In genomic region chr4:35982318-35982717, GRCh38 we compare ENCODE assay signal across 24 cellular contexts.
DNase-seq lines count a peak whose midpoint lies in the region; ATAC-seq and TF ChIP-seq lines count a peak whose summit lies in the region.
"Had no signal": no experiment of that assay in that cellular context is flagged by ENCODE, and none has a peak within 500 bp of the region (broad histone marks: within the 10 kb centered on the region; RNA-seq: fewer than 3 reads in every experiment).

No MANE protein-coding gene starts in this region.

- ATAC-seq in stimulated activated naive B cell treated with anti-CD40 and anti-IgM and Interleukin-4, amounts not matched to agents 10 μg/mL and 1 μg/mL and 100 μg/mL, for 72 hours (replicated peaks): peak; percentile 57 to 65
- ATAC-seq in HG03159 (IDR thresholded peaks at IDR 0.05; ENCODE audit: unreplicated experiment): no peak
- ATAC-seq: A549, GM23338, HCT116 had no signal

- no peaks in the 10 kb centered on the region for H3K36me3 ChIP-seq in MM.1S (replicated peaks; ENCODE audit: insufficient read depth, low read length)
- H3K36me3 ChIP-seq: BE2C; BLaER1 treated with 17β-estradiol and CSF1 and Interleukin-3, amounts not matched to agents 10 nM and 100 nM had no signal

- no peak overlapping the region for H3K27ac Mint-ChIP-seq in stimulated activated naive B cell treated with anti-CD40 and anti-IgM and Interleukin-4, amounts not matched to agents 10 μg/mL and 1 μg/mL and 100 μg/mL, for 72 hours
- H3K27ac Mint-ChIP-seq: CD14-positive monocyte; CD4-positive, alpha-beta T cell; CD8-positive, alpha-beta memory T cell; GM23338 had no signal

- no peaks in the 10 kb centered on the region for H3K9me3 ChIP-seq in MM.1S (replicated peaks; ENCODE audit: insufficient read depth, low read length)
- H3K9me3 ChIP-seq: A549; BE2C; BLaER1 treated with 17β-estradiol and CSF1 and Interleukin-3, amounts not matched to agents 10 nM and 100 nM had no signal

- H3K27ac ChIP-seq in MM.1S (ENCODE audit: low read length): peak overlapping the region; percentile 27; the same call in 1 of the 2 replicates
- H3K27ac ChIP-seq: A549; BLaER1 treated with 17β-estradiol and CSF1 and Interleukin-3, amounts not matched to agents 10 nM and 100 nM had no signal

- H3K9me2 ChIP-seq in MM.1S (replicated peaks; ENCODE audit: insufficient read depth, low read length): no peaks in the 10 kb centered on the region

- peaks cover 3 to 9% of the 10 kb centered on the region in 2 donors for H3K9me3 Mint-ChIP-seq in stimulated activated naive B cell treated with anti-CD40 and anti-IgM and Interleukin-4, amounts not matched to agents 10 μg/mL and 1 μg/mL and 100 μg/mL, for 72 hours
- H3K9me3 Mint-ChIP-seq: CD4-positive, alpha-beta T cell; GM23338; H9 had no signal

- H3K79me2 ChIP-seq in MM.1S (ENCODE audit: low read length): no peaks in the 10 kb centered on the region

- H3F3A ChIP-seq in MM.1S (ENCODE audit: insufficient read depth, low read length): peaks cover 11% of the 10 kb centered on the region

- H3K27me3 ChIP-seq in MM.1S (replicated peaks; ENCODE audit: insufficient read depth, low read length): no peaks in the 10 kb centered on the region
- H3K27me3 ChIP-seq: BE2C; BLaER1 treated with 17β-estradiol and CSF1 and Interleukin-3, amounts not matched to agents 10 nM and 100 nM had no signal

- H3K9ac ChIP-seq in MM.1S (ENCODE audit: low read length): no peak overlapping the region
- H3K9ac ChIP-seq: BLaER1 treated with 17β-estradiol and CSF1 and Interleukin-3, amounts not matched to agents 10 nM and 100 nM had no signal

- H3K27me3 Mint-ChIP-seq in stimulated activated naive B cell treated with anti-CD40 and anti-IgM and Interleukin-4, amounts not matched to agents 10 μg/mL and 1 μg/mL and 100 μg/mL, for 72 hours: no peaks in the 10 kb centered on the region
- H3K27me3 Mint-ChIP-seq: CD4-positive, alpha-beta T cell had no signal

- peak; percentile 26 for DNase-seq in NCI-H2171 treated with DMSO at 0.1 percent for 48 hours (lab: John Stamatoyannopoulos, UW)
- no peak for DNase-seq in NCI-H2171 (lab: John Stamatoyannopoulos, UW)
- no peak for DNase-seq in MM.1S
- peak; percentile 6 for DNase-seq in RPMI8226
- no peak for DNase-seq in stimulated activated naive B cell treated with anti-CD40 and anti-IgM and Interleukin-4, amounts not matched to agents 10 μg/mL and 1 μg/mL and 100 μg/mL, for 72 hours
- no peak for DNase-seq in DMS 273 (lab: John Stamatoyannopoulos, UW; ENCODE audit: unreplicated experiment)
- no peak for DNase-seq in EL
- DNase-seq: 8988T; ACHN; AML-193; BE2C; Calu3; CD4-positive, alpha-beta T cell; CD8-positive, alpha-beta memory T cell; COR-L47; DMS153; DMS79 treated with DMSO at 0.1 percent for 48 hours; H9 had no signal

- no peak overlapping the region for H2AFZ ChIP-seq in MM.1S (ENCODE audit: low read length)
- H2AFZ ChIP-seq: GM23338 had no signal

- no peaks in the 10 kb centered on the region for H4K20me1 ChIP-seq in MM.1S (ENCODE audit: insufficient read depth, low read length)
- H4K20me1 ChIP-seq: BLaER1 treated with 17β-estradiol and CSF1 and Interleukin-3, amounts not matched to agents 10 nM and 100 nM had no signal

- H3K4me3 ChIP-seq in MM.1S (ENCODE audit: low read length): no peak overlapping the region
- H3K4me3 ChIP-seq: A549; BLaER1 treated with 17β-estradiol and CSF1 and Interleukin-3, amounts not matched to agents 10 nM and 100 nM; GM23338 had no signal

- peaks cover 16% of the 10 kb centered on the region for H3K4me1 ChIP-seq in MM.1S (ENCODE audit: low read length)
- H3K4me1 ChIP-seq: A549, BE2C had no signal

- no peak overlapping the region for H3K4me2 ChIP-seq in MM.1S (ENCODE audit: low read depth, low read length)
- H3K4me2 ChIP-seq: A549, GM23338 had no signal

- H3K4me1 Mint-ChIP-seq in stimulated activated naive B cell treated with anti-CD40 and anti-IgM and Interleukin-4, amounts not matched to agents 10 μg/mL and 1 μg/mL and 100 μg/mL, for 72 hours: peaks cover 9 to 15% of the 10 kb centered on the region in 2 donors
- H3K4me1 Mint-ChIP-seq: GM23338, H9 had no signal

- no peak overlapping the region for H3K4me3 Mint-ChIP-seq in stimulated activated naive B cell treated with anti-CD40 and anti-IgM and Interleukin-4, amounts not matched to agents 10 μg/mL and 1 μg/mL and 100 μg/mL, for 72 hours
- H3K4me3 Mint-ChIP-seq: CD14-positive monocyte; CD4-positive, alpha-beta T cell; CD8-positive, alpha-beta memory T cell; GM23338; H9 had no signal

- peaks cover 8 to 13% of the 10 kb centered on the region in 2 donors for H3K36me3 Mint-ChIP-seq in stimulated activated naive B cell treated with anti-CD40 and anti-IgM and Interleukin-4, amounts not matched to agents 10 μg/mL and 1 μg/mL and 100 μg/mL, for 72 hours
- H3K36me3 Mint-ChIP-seq: CD14-positive monocyte had no signal

- no peak for TF ChIP-seq CTCF in MM.1S (IDR thresholded peaks at IDR 0.05; ENCODE audit: low read length)

Comparison
In these comparisons a context has a peak if more than half of its experiments do, and no peak if none do; other contexts are left out.
1. DNase-seq: peak in NCI-H2171 treated with DMSO at 0.1 percent for 48 hours (single experiment) and RPMI8226 (single experiment); none in NCI-H2171 (single experiment), MM.1S (single experiment), stimulated activated naive B cell treated with anti-CD40 and anti-IgM and Interleukin-4, amounts not matched to agents 10 μg/mL and 1 μg/mL and 100 μg/mL, for 72 hours (single experiment), DMS 273 (single experiment) and EL (single experiment).